8 cellular contexts compared by ENCODE assay signal in genomic region chr16:11361751-11362742, GRCh38. TPM values are rescaled to one million over a fixed set of nuclear protein-coding genes. Genes with fewer than 3 reads are reported as not detected.
DNase-seq lines count a peak whose midpoint lies in the region; ATAC-seq and TF ChIP-seq lines count a peak whose summit lies in the region.

No MANE protein-coding gene starts in this region.

- peaks cover 7% of the 10 kb centered on the region for H3F3A ChIP-seq in SK-N-SH (replicated peaks; ENCODE audit: insufficient read depth)

- H3K4me3 ChIP-seq in SK-N-SH (ENCODE audit: low read depth in 2 of 2, low read length in 1 of 2) (no peak overlapping the region), KMS-11 (IDR thresholded peaks at IDR 0.05; ENCODE audit: insufficient read depth, low read depth, low read length) (no peak overlapping the region), WERI-Rb-1 (ENCODE audit: low read depth, low read length) (no peak overlapping the region)

- H3K4me1 ChIP-seq in SK-N-SH (ENCODE audit: control insufficient read depth in 1 of 2, insufficient read depth in 2 of 2, low read depth in 1 of 2, low read length in 1 of 2) (peaks cover 14 to 45% of the 10 kb centered on the region in 2 experiments; a peak in 3 of 4 replicates), KMS-11 (ENCODE audit: low read depth, poor library complexity, severe bottlenecking) (peaks cover 33% of the 10 kb centered on the region)

- no peak overlapping the region for H3K27ac Mint-ChIP-seq in stimulated activated effector memory CD8-positive, alpha-beta T cell treated with anti-CD3 and anti-CD28 coated beads, Interleukin-12 subunit alpha, Interleukin-12 subunit beta, amount 100 ng/mL, for 72 hours

- no peak for ATAC-seq in SK-N-SH treated with all-trans-retinoic acid at 6 μM for 48 hours
- peak; percentile 20 for ATAC-seq in stimulated activated effector memory CD8-positive, alpha-beta T cell treated with anti-CD3 and anti-CD28 coated beads, Interleukin-12 subunit alpha, Interleukin-12 subunit beta, amount 100 ng/mL, for 72 hours
- no peak for ATAC-seq in GM18519 (IDR thresholded peaks at IDR 0.05; ENCODE audit: low FRiP score, unreplicated experiment)

- H3K4me2 ChIP-seq in SK-N-SH (no peak overlapping the region), KMS-11 (peak overlapping the region; percentile 97)

- peak overlapping the region in 1 of 2 experiments; percentile 43; a peak in 1 of 4 replicates for H3K27ac ChIP-seq in SK-N-SH (ENCODE audit: low read depth in 2 of 2, low read length in 1 of 2)
- no peak overlapping the region for H3K27ac ChIP-seq in KMS-11
- H3K27ac ChIP-seq in WERI-Rb-1 = no peak overlapping the region

- no peak for TF ChIP-seq RAD21 in SK-N-SH (IDR thresholded peaks at IDR 0.05; ENCODE audit: low read length)

- no peak overlapping the region for H3K9ac ChIP-seq in SK-N-SH
- no peak overlapping the region for H3K9ac ChIP-seq in KMS-11

- peak overlapping the region; percentile 57 for H3K4me3 Mint-ChIP-seq in stimulated activated effector memory CD8-positive, alpha-beta T cell treated with anti-CD3 and anti-CD28 coated beads, Interleukin-12 subunit alpha, Interleukin-12 subunit beta, amount 100 ng/mL, for 72 hours

- H3K9me3 Mint-ChIP-seq in stimulated activated effector memory CD8-positive, alpha-beta T cell treated with anti-CD3 and anti-CD28 coated beads, Interleukin-12 subunit alpha, Interleukin-12 subunit beta, amount 100 ng/mL, for 72 hours = no peaks in the 10 kb centered on the region

- POLR2A ChIA-PET in SK-N-SH (lab: Yijun Ruan, JAX) = interaction anchor here (0.5 kb wide), 1 partner anchor 10 kb away, joined by 3 read pairs; no protein-coding TSS in a partner anchor

- no peak for TF ChIP-seq EP300 in SK-N-SH (IDR thresholded peaks at IDR 0.05; ENCODE audit: borderline replicate concordance in 1 of 2, low read depth in 1 of 2, low read length in 1 of 2)

- H4K20me1 ChIP-seq in SK-N-SH (ENCODE audit: insufficient read depth) (no peaks in the 10 kb centered on the region), KMS-11 (ENCODE audit: insufficient read depth) (peaks cover 3% of the 10 kb centered on the region; the same call in 1 of the 2 replicates)

- no peaks in the 10 kb centered on the region for H3K9me2 ChIP-seq in SK-N-SH

- H3K79me2 ChIP-seq in SK-N-SH (ENCODE audit: insufficient read depth) (no peaks in the 10 kb centered on the region), KMS-11 (ENCODE audit: insufficient read depth, low read depth) (no peaks in the 10 kb centered on the region)

- H3K36me3 ChIP-seq in SK-N-SH (replicated peaks in 1 of 2; ENCODE audit: control insufficient read depth in 1 of 2, insufficient read depth in 2 of 2, low read length in 1 of 2) = no peaks in the 10 kb centered on the region
- H3K36me3 ChIP-seq in KMS-11 (ENCODE audit: insufficient read depth) = no peaks in the 10 kb centered on the region
- no peaks in the 10 kb centered on the region for H3K36me3 ChIP-seq in WERI-Rb-1

- DNase-seq in SK-N-SH = no peak
- peak; percentile 16 for DNase-seq in activated effector memory CD4-positive, alpha-beta T cell treated with Interleukin-2 at 50 U/mL for 16 hours
- DNase-seq in stimulated activated effector memory CD8-positive, alpha-beta T cell treated with anti-CD3 and anti-CD28 coated beads, Interleukin-12 subunit alpha, Interleukin-12 subunit beta, amount 100 ng/mL, for 72 hours (ENCODE audit: low spot score in 2 of 2) = peak in 1 of 2 donors; percentile 70
- no peak for DNase-seq in WERI-Rb-1
- DNase-seq in epidermal melanocyte (ENCODE audit: insufficient read length, low spot score) = no peak

- H2AFZ ChIP-seq in SK-N-SH (ENCODE audit: low read depth) = no peak overlapping the region
- H2AFZ ChIP-seq in KMS-11 (ENCODE audit: low read depth) = no peak overlapping the region

- CTCF ChIA-PET in SK-N-SH (lab: Yijun Ruan, JAX) = no interaction called here

- H3K27me3 ChIP-seq in SK-N-SH (ENCODE audit: insufficient read depth) (no peaks in the 10 kb centered on the region), KMS-11 (ENCODE audit: insufficient read depth, low read depth) (peaks cover 42% of the 10 kb centered on the region), WERI-Rb-1 (ENCODE audit: insufficient read depth, low read depth, severe bottlenecking) (no peaks in the 10 kb centered on the region)

- no peaks in the 10 kb centered on the region for H3K36me3 Mint-ChIP-seq in stimulated activated effector memory CD8-positive, alpha-beta T cell treated with anti-CD3 and anti-CD28 coated beads, Interleukin-12 subunit alpha, Interleukin-12 subunit beta, amount 100 ng/mL, for 72 hours

- peaks cover 43% of the 10 kb centered on the region for H3K4me1 Mint-ChIP-seq in stimulated activated effector memory CD8-positive, alpha-beta T cell treated with anti-CD3 and anti-CD28 coated beads, Interleukin-12 subunit alpha, Interleukin-12 subunit beta, amount 100 ng/mL, for 72 hours

- 54% methylated on average over 11 of the region's 17 CpGs for WGBS in SK-N-SH (ENCODE audit: low lambda C conversion rate)

- TF ChIP-seq CTCF in SK-N-SH (IDR thresholded peaks at IDR 0.05) (no peak), KMS-11 (conservative IDR thresholded peaks at IDR 0.05; ENCODE audit: low read depth, low read length) (no peak), WERI-Rb-1 (IDR thresholded peaks at IDR 0.05; ENCODE audit: low read depth, low read length) (no peak)

- H3K9me3 ChIP-seq in SK-N-SH (no peaks in the 10 kb centered on the region), WERI-Rb-1 (ENCODE audit: severe bottlenecking) (no peaks in the 10 kb centered on the region)

TF ChIP-seq in SK-N-SH, 30 proteins besides CTCF, POLR2A, EP300 and RAD21:
- TF ChIP-seq PBX3 (IDR thresholded peaks at IDR 0.05) (0 out of 2 replicates have a peak, but pooled peaks have one; percentile 26), TCF12 (IDR thresholded peaks at IDR 0.05) (peak; percentile 49), MEF2A (IDR thresholded peaks at IDR 0.05; ENCODE audit: borderline replicate concordance, low read depth) (no peak), NFIC (IDR thresholded peaks at IDR 0.05; ENCODE audit: borderline replicate concordance) (peak; percentile 68)
TF ChIP-seq in SK-N-SH: peak in this region for 3.

TF ChIP-seq in SK-N-SH treated with all-trans-retinoic acid at 6 μM for 48 hours, 23 proteins besides CTCF, POLR2A, EP300 and RAD21:
- TF ChIP-seq CSDC2 (CRISPR knock-in tag; IDR thresholded peaks at IDR 0.05) (no peak), ZNF8 (CRISPR knock-in tag; IDR thresholded peaks at IDR 0.05) (no peak)

RNA-seq across cellular contexts. Expression of gene RMI2, which starts 16.8 kb away (rescaled TPM):
- 5.6 and 8.5 TPM in 2 replicates for polyA plus RNA-seq in SK-N-SH (2012; rRNA removed)
- 11.5 and 13.0 TPM in 2 replicates for polyA plus RNA-seq in SK-N-SH (2012; cell fraction: cytosol; rRNA removed)
- polyA plus RNA-seq in SK-N-SH (2012; cell fraction: nucleus; rRNA removed) = 4.5 and 5.8 TPM in 2 replicates
